Comparison of ENCODE assay signal across 22 cellular contexts in genomic region chr4:37447886-37448285, GRCh38.
"Had no signal": no experiment of that assay in that cellular context is flagged by ENCODE, and none has a peak within 500 bp of the region (broad histone marks: within the 10 kb centered on the region; RNA-seq: fewer than 3 reads in every experiment).

No MANE protein-coding gene starts in this region.

- H3K36me3 ChIP-seq: esophagus muscularis mucosa, gastroesophageal sphincter, left ventricle myocardium inferior, lower lobe of right lung, pancreas, tibial nerve, upper lobe of right lung, vagina had no signal

- DNase-seq: effector memory CD8-positive, alpha-beta T cell; foreskin fibroblast; glutamatergic neuron; immature natural killer cell; kidney; left cardiac atrium; left ventricle myocardium inferior; lower lobe of right lung; occipital lobe; pancreas; right cardiac atrium; stimulated activated CD4-positive, alpha-beta T cell treated with anti-CD3 and anti-CD28 coated beads, Interleukin-2, amount 100 ng/mL, for 24 hours; stimulated activated CD4-positive, alpha-beta T cell treated with anti-CD3 and anti-CD28 coated beads, Interleukin-4, amount 100 ng/mL, for 4 hours; stimulated activated naive B cell treated with anti-CD40 and anti-IgM and Interleukin-4, amounts not matched to agents 10 μg/mL and 1 μg/mL and 100 μg/mL, for 72 hours; stimulated activated naive CD8-positive, alpha-beta T cell treated with anti-CD3 and anti-CD28 coated beads, Interleukin-15, amount 100 ng/mL, for 72 hours; testis; upper lobe of right lung had no signal

- H3K27ac ChIP-seq: epithelial cell of prostate, esophagus muscularis mucosa, gastroesophageal sphincter, left ventricle myocardium inferior, lower lobe of right lung, pancreas, testis, tibial nerve, upper lobe of right lung, vagina had no signal

- H3K27me3 ChIP-seq: pancreas, testis, vagina had no signal

- FAIRE-seq: kidney, pancreas had no signal

- H3K4me1 ChIP-seq: left ventricle myocardium inferior, lower lobe of right lung, testis, upper lobe of right lung had no signal

- H3K9me3 ChIP-seq: esophagus muscularis mucosa, gastroesophageal sphincter, left ventricle myocardium inferior, lower lobe of right lung, pancreas, testis, tibial nerve, upper lobe of right lung, vagina had no signal

- H3K4me3 ChIP-seq: esophagus muscularis mucosa, gastroesophageal sphincter, left ventricle myocardium inferior, lower lobe of right lung, pancreas, testis, tibial nerve, upper lobe of right lung, vagina had no signal
